ENCODE assay signal across 8 cellular contexts in the genomic region with DNA sequence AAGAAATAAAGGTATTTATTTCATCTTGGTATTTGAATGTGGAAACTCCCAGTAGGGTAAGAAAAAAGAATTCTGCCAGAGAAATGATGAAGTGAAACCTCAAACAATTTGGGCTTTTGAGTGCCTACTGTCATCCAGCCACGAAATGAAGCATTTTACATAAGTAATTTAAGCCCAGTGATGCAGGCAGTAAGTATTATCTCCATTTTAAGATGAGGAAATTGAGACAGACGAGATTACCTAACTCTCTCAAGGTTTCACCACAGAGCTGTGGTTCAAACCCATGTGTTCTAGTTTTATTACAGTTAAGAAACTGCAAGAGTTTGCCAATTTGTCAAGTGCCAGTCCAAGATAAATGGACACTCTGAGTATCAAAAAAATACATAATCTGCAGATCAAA. TPM values are rescaled to one million over a fixed set of nuclear protein-coding genes. Genes with fewer than 3 reads are reported as not detected.
A peak's percentile ranks its signal among the peaks of the same experiment; 100 is the strongest.
DNase-seq lines count a peak whose midpoint lies in the region; ATAC-seq, FAIRE-seq and TF ChIP-seq lines count a peak whose summit lies in the region.
"Not testable (repeated sequence)": the region's sequence is repeated elsewhere in the genome, so short reads cannot be mapped to it uniquely, and the experiment has no call there.

No MANE protein-coding gene starts in this region.

- not testable (repeated sequence) for H3K9me3 Mint-ChIP-seq in activated CD8-positive, alpha-beta memory T cell treated with anti-CD3 and anti-CD28 coated beads, Interleukin-2, amount 10 ng/mL, durations not matched to agents 7 days and 5 days (ENCODE audit: low read depth); effector memory CD8-positive, alpha-beta T cell

- peak overlapping the region; percentile 54; the same call in 1 of the 2 replicates for H3K9ac ChIP-seq in OCI-LY3 (ENCODE audit: low read length)

- H3K4me1 ChIP-seq in OCI-LY3 (ENCODE audit: low read length); lung (ENCODE audit: control insufficient read depth in 2 of 2, insufficient read depth in 2 of 2, low read length in 2 of 2); neutrophil (ENCODE audit: control insufficient read depth in 1 of 2, insufficient read depth in 1 of 2, low read depth in 1 of 2, low read length in 1 of 2): not testable (repeated sequence)

- H3K4me1 Mint-ChIP-seq in activated CD8-positive, alpha-beta memory T cell treated with anti-CD3 and anti-CD28 coated beads, Interleukin-2, amount 10 ng/mL, durations not matched to agents 7 days and 5 days; effector memory CD8-positive, alpha-beta T cell (ENCODE audit: low read depth in 2 of 2): not testable (repeated sequence)

- not testable (repeated sequence) for H3K27ac Mint-ChIP-seq in activated CD8-positive, alpha-beta memory T cell treated with anti-CD3 and anti-CD28 coated beads, Interleukin-2, amount 10 ng/mL, durations not matched to agents 7 days and 5 days; effector memory CD8-positive, alpha-beta T cell

- DNase-seq in GM12891 (ENCODE audit: insufficient read length, low spot score); activated CD8-positive, alpha-beta memory T cell treated with anti-CD3 and anti-CD28 coated beads, Interleukin-2, amount 10 ng/mL, durations not matched to agents 7 days and 5 days; effector memory CD8-positive, alpha-beta T cell; lung (ENCODE audit: low spot score); stimulated activated naive CD8-positive, alpha-beta T cell treated with anti-CD3 and anti-CD28 coated beads, Interleukin-15, Interleukin-2, amounts not matched to agents 100 U/mL and 50 U/mL, for 24 hours: not testable (repeated sequence)

- not testable (repeated sequence) for H3K4me3 ChIP-seq in OCI-LY3 (ENCODE audit: low read length); lung; neutrophil (ENCODE audit: low read depth in 1 of 2, low read length in 1 of 2)

- not testable (repeated sequence) for H3K4me3 Mint-ChIP-seq in activated CD8-positive, alpha-beta memory T cell treated with anti-CD3 and anti-CD28 coated beads, Interleukin-2, amount 10 ng/mL, durations not matched to agents 7 days and 5 days; effector memory CD8-positive, alpha-beta T cell

- H3K79me2 ChIP-seq in OCI-LY3 (ENCODE audit: low read length) = not testable (repeated sequence)

- not testable (repeated sequence) for TF ChIP-seq CTCF in OCI-LY3 (IDR thresholded peaks at IDR 0.05; ENCODE audit: low read depth, low read length); lung (IDR thresholded peaks at IDR 0.05; ENCODE audit: control extremely low read depth, extremely low read depth); neutrophil (IDR thresholded peaks at IDR 0.05)

- H3K36me3 ChIP-seq in OCI-LY3 (replicated peaks; ENCODE audit: low read depth, low read length); lung (ENCODE audit: control insufficient read depth in 2 of 2, insufficient read depth in 2 of 2, low read length in 2 of 2); neutrophil: not testable (repeated sequence)

- WGBS in lung, 2 donors = no CpG with 5 or more reads among the region's 2 CpGs

- ATAC-seq in HG02678 (IDR thresholded peaks at IDR 0.05; ENCODE audit: unreplicated experiment) (peak; percentile 44), lung (ENCODE audit: insufficient read depth, low FRiP score) (peak; percentile 19)
- peak; percentile 33 for ATAC-seq in activated CD8-positive, alpha-beta memory T cell treated with anti-CD3 and anti-CD28 coated beads, Interleukin-2, amount 10 ng/mL, durations not matched to agents 7 days and 5 days
- ATAC-seq in effector memory CD8-positive, alpha-beta T cell (replicated peaks) = peak; percentile 65
- ATAC-seq in stimulated activated naive CD8-positive, alpha-beta T cell treated with anti-CD3 and anti-CD28 coated beads, Interleukin-15, Interleukin-2, amounts not matched to agents 100 U/mL and 50 U/mL, for 24 hours = peak; percentile 55

- H2AFZ ChIP-seq in OCI-LY3 (ENCODE audit: low read depth, low read length) = not testable (repeated sequence)

- peak overlapping the region; percentile 57 for H3K4me2 ChIP-seq in OCI-LY3 (ENCODE audit: low read length)

- CTCF ChIA-PET in activated CD8-positive, alpha-beta memory T cell treated with anti-CD3 and anti-CD28 coated beads, Interleukin-2, amount 10 ng/mL, durations not matched to agents 7 days and 5 days (lab: Charles Lee) = not testable (repeated sequence)

- peak; percentile 74 for FAIRE-seq in GM12891 (lab: Jason Lieb, UNC)

- not testable (repeated sequence) for H3K9me3 ChIP-seq in OCI-LY3 (ENCODE audit: insufficient read depth, low read length); lung (ENCODE audit: control insufficient read depth in 2 of 2, insufficient read depth in 1 of 2, low read length in 1 of 2); neutrophil

- H4K20me1 ChIP-seq in OCI-LY3 (ENCODE audit: insufficient read depth, low read length) = not testable (repeated sequence)

- not testable (repeated sequence) for TF ChIP-seq POLR2A in GM12891 (IDR thresholded peaks at IDR 0.05; ENCODE audit: low read depth, low read length)

- H3K27me3 ChIP-seq in OCI-LY3 (ENCODE audit: low read depth, low read length); lung (ENCODE audit: control insufficient read depth, insufficient read depth); neutrophil: not testable (repeated sequence)

- H3K27ac ChIP-seq in OCI-LY3 (ENCODE audit: low read length) = peak overlapping the region; percentile 83
- H3K27ac ChIP-seq in lung (ENCODE audit: low read depth in 1 of 2, low read length in 1 of 2) = not testable (repeated sequence)
- H3K27ac ChIP-seq in neutrophil = peak overlapping the region; percentile 57

- H3K36me3 Mint-ChIP-seq in activated CD8-positive, alpha-beta memory T cell treated with anti-CD3 and anti-CD28 coated beads, Interleukin-2, amount 10 ng/mL, durations not matched to agents 7 days and 5 days; effector memory CD8-positive, alpha-beta T cell (ENCODE audit: insufficient read depth): not testable (repeated sequence)

- not testable (repeated sequence) for H3K27me3 Mint-ChIP-seq in activated CD8-positive, alpha-beta memory T cell treated with anti-CD3 and anti-CD28 coated beads, Interleukin-2, amount 10 ng/mL, durations not matched to agents 7 days and 5 days; effector memory CD8-positive, alpha-beta T cell

RNA-seq across cellular contexts. Expression of a gene that starts 13.2 kb away (rescaled TPM):
- 7.0 TPM for polyA plus RNA-seq in GM12891 (2012; ENCODE audit: low read depth, missing spikeins)
- total RNA-seq in activated CD8-positive, alpha-beta memory T cell treated with anti-CD3 and anti-CD28 coated beads, Interleukin-2, amount 10 ng/mL, durations not matched to agents 7 days and 5 days = 10 to 100 TPM; 23.0 to 28.2 TPM
- 10 to 100 TPM; 17.1 to 24.7 TPM for total RNA-seq in lung
- polyA plus RNA-seq in lung = 1 to 10 TPM; 6.7 to 7.8 TPM

RNA-seq across cellular contexts. Expression of a gene that starts 53.4 kb away (rescaled TPM):
- 1.4 TPM for polyA plus RNA-seq in GM12891 (2012; ENCODE audit: low read depth, missing spikeins)
- total RNA-seq in activated CD8-positive, alpha-beta memory T cell treated with anti-CD3 and anti-CD28 coated beads, Interleukin-2, amount 10 ng/mL, durations not matched to agents 7 days and 5 days = 1 to 10 TPM; 2.5 to 8.0 TPM
- 1 to 10 TPM; 2.9 to 5.2 TPM for total RNA-seq in lung
- under 1 TPM; 0.64 to 0.94 TPM for polyA plus RNA-seq in lung
